ENCODE assay signal across 13 cellular contexts in genomic region chr4:152257601-152258066, GRCh38.
DNase-seq lines count a peak whose midpoint lies in the region; ATAC-seq and TF ChIP-seq lines count a peak whose summit lies in the region.
"Had no signal": no experiment of that assay in that cellular context is flagged by ENCODE, and none has a peak within 500 bp of the region (broad histone marks: within the 10 kb centered on the region; RNA-seq: fewer than 3 reads in every experiment).

No MANE protein-coding gene starts in this region.

- peaks cover 35% of the 10 kb centered on the region for H3K4me1 ChIP-seq in Loucy (ENCODE audit: insufficient read depth, low read length, poor library complexity, severe bottlenecking)
- H3K4me1 ChIP-seq in mesendoderm (ENCODE audit: control insufficient read depth, low read depth, low read length): peaks cover 2% of the 10 kb centered on the region

- peak overlapping the region; percentile 14; the same call in 1 of the 2 replicates for H2AFZ ChIP-seq in Loucy (ENCODE audit: low read length)

- no peak overlapping the region for H3K18ac ChIP-seq in mesendoderm (ENCODE audit: low read length)

- DNase-seq in DMS153 (lab: John Stamatoyannopoulos, UW) (peak; percentile 25), DMS153 treated with DMSO at 0.1 percent for 48 hours (lab: John Stamatoyannopoulos, UW; ENCODE audit: unreplicated experiment) (no peak), cardiac fibroblast (ENCODE audit: low read depth in 2 of 2) (peak; percentile 29 to 35), mesendoderm (peak; percentile 94), NCI-H2227 treated with DMSO at 0.1 percent for 48 hours (lab: John Stamatoyannopoulos, UW) (no peak), SIG-M5 treated with dmso at 0.1 percent for 504 hours (lab: John Stamatoyannopoulos, UW; ENCODE audit: unreplicated experiment) (no peak)
- DNase-seq: activated CD4-positive, alpha-beta memory T cell treated with anti-CD3 and anti-CD28 coated beads, Interleukin-2, amount 10 ng/mL, durations not matched to agents 7 days and 5 days; stimulated activated CD4-positive, alpha-beta T cell treated with anti-CD3 and anti-CD28 coated beads, Interleukin-15, amount 100 ng/mL, for 24 hours had no signal

- no peaks in the 10 kb centered on the region for H3K9me2 ChIP-seq in Loucy (replicated peaks; ENCODE audit: low read depth, low read length)

- H3K9ac ChIP-seq in Loucy (ENCODE audit: low read depth, low read length, poor library complexity, severe bottlenecking): no peak overlapping the region
- no peak overlapping the region for H3K9ac ChIP-seq in mesendoderm (ENCODE audit: low read length)

- H3K27me3 ChIP-seq in Loucy (ENCODE audit: insufficient read depth, low read length, poor library complexity, severe bottlenecking) (no peaks in the 10 kb centered on the region), mesendoderm (ENCODE audit: insufficient read depth, low read length, poor library complexity) (no peaks in the 10 kb centered on the region)

- no peak overlapping the region for H2AK5ac ChIP-seq in mesendoderm (ENCODE audit: low read length)

- H3K79me2 ChIP-seq in Loucy (ENCODE audit: insufficient read depth, low read length): no peaks in the 10 kb centered on the region
- no peaks in the 10 kb centered on the region for H3K79me2 ChIP-seq in mesendoderm (ENCODE audit: control insufficient read depth, insufficient read depth, low read length)

- H3K56ac ChIP-seq in mesendoderm (ENCODE audit: low read length): no peak overlapping the region

- H4K20me1 ChIP-seq in Loucy (ENCODE audit: insufficient read depth, low read length, poor library complexity, severe bottlenecking): no peaks in the 10 kb centered on the region

- H2BK120ac ChIP-seq in mesendoderm (ENCODE audit: low read depth, low read length): no peak overlapping the region

- no peak overlapping the region for H2BK15ac ChIP-seq in mesendoderm (replicated peaks; ENCODE audit: low read depth)

- no peaks in the 10 kb centered on the region for H3K36me3 ChIP-seq in Loucy (ENCODE audit: insufficient read depth, low read length)
- no peaks in the 10 kb centered on the region for H3K36me3 ChIP-seq in mesendoderm (ENCODE audit: control insufficient read depth, insufficient read depth, low read length)

- ATAC-seq in GM18505 (IDR thresholded peaks at IDR 0.05; ENCODE audit: unreplicated experiment): no peak
- ATAC-seq: natural killer cell treated with Interleukin-12 subunit alpha and Interleukin-12 subunit beta and Interleukin-15 and Interleukin-18, amount 100 ng/mL, for 72 hours had no signal

- peak overlapping the region; percentile 49 for H3K27ac ChIP-seq in mesendoderm (ENCODE audit: low read depth, low read length)
- H3K27ac ChIP-seq: 22Rv1, SK-N-MC had no signal

- no peaks in the 10 kb centered on the region for H3K79me1 ChIP-seq in mesendoderm (ENCODE audit: low read length)

- H3K4ac ChIP-seq in mesendoderm (ENCODE audit: low read depth, low read length): no peak overlapping the region

- H2BK5ac ChIP-seq in mesendoderm (ENCODE audit: low read length): peak overlapping the region; percentile 27

- H3F3A ChIP-seq in Loucy (ENCODE audit: low read depth): no peaks in the 10 kb centered on the region

- 0 out of 2 replicates have a peak, but pooled peaks cover 6% of the 10 kb centered on the region for H3K9me3 ChIP-seq in Loucy (ENCODE audit: insufficient read depth, low read depth, low read length)

- H3K23ac ChIP-seq in mesendoderm (ENCODE audit: low read length): peak overlapping the region; percentile 85

- no CpG with 5 or more reads among the region's 5 CpGs for WGBS in mesendoderm (ENCODE audit: extremely low coverage, insufficient coverage, low lambda C conversion rate)

- TF ChIP-seq CTCF in Loucy (conservative IDR thresholded peaks at IDR 0.05; ENCODE audit: low read length) (no peak), cardiac fibroblast (IDR thresholded peaks at IDR 0.05; ENCODE audit: low read depth, low read length) (no peak)

- H3K4me2 ChIP-seq in Loucy (ENCODE audit: low read depth, low read length, poor library complexity, severe bottlenecking) (no peak overlapping the region), mesendoderm (ENCODE audit: low read length) (no peak overlapping the region)

- no peak for TF ChIP-seq POLR2A in GM18505 (IDR thresholded peaks at IDR 0.05; ENCODE audit: borderline replicate concordance, extremely low read depth, insufficient read depth, insufficient read length)

- no peak overlapping the region for H4K8ac ChIP-seq in mesendoderm (ENCODE audit: low read depth, low read length)

- no peak overlapping the region for H4K5ac ChIP-seq in mesendoderm (ENCODE audit: low read length)

- H3K4me3 ChIP-seq in Loucy (ENCODE audit: low read length, poor library complexity, severe bottlenecking) (no peak overlapping the region), cardiac fibroblast (replicated peaks in 1 of 2; ENCODE audit: low read depth in 2 of 2, low read length in 2 of 2) (no peak overlapping the region), mesendoderm (ENCODE audit: low read length) (no peak overlapping the region)
- H3K4me3 ChIP-seq: SK-N-MC had no signal

Comparison
In these comparisons a context has a peak if more than half of its experiments do, and no peak if none do; other contexts are left out.
1. DNase-seq: peak in DMS153 (single experiment), cardiac fibroblast (2 of 2) and mesendoderm (single experiment); none in DMS153 treated with DMSO at 0.1 percent for 48 hours (single experiment), NCI-H2227 treated with DMSO at 0.1 percent for 48 hours (single experiment) and SIG-M5 treated with dmso at 0.1 percent for 504 hours (single experiment).